11 cellular contexts compared by ENCODE assay signal in the genomic region with DNA sequence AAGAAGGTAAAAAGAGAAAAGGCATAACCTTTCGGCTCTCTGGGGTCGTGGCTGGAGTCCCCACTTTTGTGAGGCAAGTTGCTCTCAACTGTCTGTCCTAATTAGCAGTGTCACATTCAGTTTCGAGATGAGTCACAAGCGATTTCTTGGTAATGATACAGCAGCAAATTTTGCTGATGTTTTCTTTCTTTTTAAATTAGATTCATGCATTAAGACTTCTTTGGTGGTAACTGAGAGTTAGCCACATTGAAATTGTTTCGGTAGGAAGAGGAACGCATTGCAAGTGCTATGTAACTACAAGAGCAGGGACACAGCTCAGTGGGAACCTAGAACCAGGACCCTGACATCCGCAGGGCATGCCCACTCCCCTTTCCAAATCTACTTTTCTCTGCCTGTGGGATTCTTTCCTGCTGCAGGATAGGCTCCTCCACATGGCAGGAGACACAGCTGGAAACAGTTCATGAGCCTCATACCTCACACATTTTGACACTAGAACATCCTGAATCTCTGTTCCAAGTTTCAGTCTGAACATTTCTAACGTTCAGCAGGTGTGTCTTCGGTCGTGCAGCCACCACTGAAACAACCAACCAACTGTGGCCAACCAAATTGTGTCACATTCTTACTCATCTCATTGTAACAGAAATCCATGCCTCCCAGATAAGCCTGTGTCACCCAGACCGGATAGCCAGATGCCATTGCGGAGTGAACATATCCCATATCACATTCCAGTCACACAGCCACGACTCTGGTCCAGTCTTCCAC.
A peak's percentile ranks its signal among the peaks of the same experiment; 100 is the strongest.
DNase-seq lines count a peak whose midpoint lies in the region; ATAC-seq and TF ChIP-seq lines count a peak whose summit lies in the region.
"Had no signal": no experiment of that assay in that cellular context is flagged by ENCODE, and none has a peak within 500 bp of the region (broad histone marks: within the 10 kb centered on the region; RNA-seq: fewer than 3 reads in every experiment).

No MANE protein-coding gene starts in this region.

- no peak overlapping the region for H3K4me3 ChIP-seq in mucosa of rectum (ENCODE audit: low read length in 2 of 2)
- H3K4me3 ChIP-seq: upper lobe of left lung had no signal

- H3K27ac ChIP-seq in mucosa of rectum (ENCODE audit: low read depth in 2 of 2, low read length in 2 of 2) (peak overlapping the region; percentile 39 to 48), foreskin keratinocyte (no peak overlapping the region)
- H3K27ac ChIP-seq: upper lobe of left lung had no signal

- no peak overlapping the region for H3K9ac ChIP-seq in mucosa of rectum (ENCODE audit: low read depth in 1 of 2, low read length in 2 of 2)

- no peak for DNase-seq in activated CD4-positive, CD25-positive, alpha-beta regulatory T cell (lab: John Stamatoyannopoulos, UW)
- DNase-seq in foreskin keratinocyte (no peak), putamen (ENCODE audit: low spot score) (no peak), SHP77 treated with DMSO at 0.1 percent for 48 hours (lab: John Stamatoyannopoulos, UW) (no peak)
- DNase-seq: endodermal cell, NCI-H510A, upper lobe of left lung had no signal

- no peaks in the 10 kb centered on the region for H3K9me3 ChIP-seq in mucosa of rectum (ENCODE audit: control insufficient read depth in 2 of 2, low read length in 2 of 2)
- H3K9me3 ChIP-seq: upper lobe of left lung had no signal

- no peak for TF ChIP-seq CTCF in foreskin keratinocyte (conservative IDR thresholded peaks at IDR 0.05)

- peak; percentile 61 to 66 for ATAC-seq in activated CD4-positive, CD25-positive, alpha-beta regulatory T cell treated with anti-CD3 and anti-CD28 coated beads, Interleukin-2, amount 50 U/mL, for 24 hours
- ATAC-seq in GM21576 (IDR thresholded peaks at IDR 0.05; ENCODE audit: unreplicated experiment) (peak; percentile 75), HG03196 (IDR thresholded peaks at IDR 0.05; ENCODE audit: unreplicated experiment) (peak; percentile 82), foreskin keratinocyte (no peak)

- H3K4me1 ChIP-seq in mucosa of rectum (ENCODE audit: control insufficient read depth in 2 of 2, insufficient read depth in 2 of 2, low read length in 2 of 2): no peaks in the 10 kb centered on the region
- H3K4me1 ChIP-seq in foreskin keratinocyte: no peaks in the 10 kb centered on the region
- H3K4me1 ChIP-seq: upper lobe of left lung had no signal

- H3K36me3 ChIP-seq in mucosa of rectum (ENCODE audit: control insufficient read depth in 2 of 2, insufficient read depth in 2 of 2, low read length in 2 of 2): no peaks in the 10 kb centered on the region
- H3K36me3 ChIP-seq: upper lobe of left lung had no signal

- H3K27me3 ChIP-seq in mucosa of rectum (ENCODE audit: control insufficient read depth in 2 of 2, insufficient read depth in 2 of 2, low read length in 2 of 2) (no peaks in the 10 kb centered on the region), foreskin keratinocyte (no peaks in the 10 kb centered on the region)
- H3K27me3 ChIP-seq: upper lobe of left lung had no signal
